ENCODE assay signal across 29 cellular contexts in genomic region chr10:129655007-129655678, GRCh38.
"Had no signal": no experiment of that assay in that cellular context is flagged by ENCODE, and none has a peak within 500 bp of the region (broad histone marks: within the 10 kb centered on the region; RNA-seq: fewer than 3 reads in every experiment).

No MANE protein-coding gene starts in this region.

- H3K4me3 Mint-ChIP-seq: memory B cell; naive thymus-derived CD4-positive, alpha-beta T cell; nephron; stimulated activated naive CD8-positive, alpha-beta T cell treated with anti-CD3 and anti-CD28 coated beads, Interleukin-15, amount 100 ng/mL, for 72 hours had no signal

- H3K9me3 ChIP-seq: gastroesophageal sphincter, heart left ventricle, pancreas, right lobe of liver, suprapubic skin, transverse colon, upper lobe of right lung, uterus had no signal

- H3K4me1 Mint-ChIP-seq: memory B cell; stimulated activated naive CD8-positive, alpha-beta T cell treated with anti-CD3 and anti-CD28 coated beads, Interleukin-15, amount 100 ng/mL, for 72 hours had no signal

- H3K4me2 ChIP-seq: hepatocyte had no signal

- H3K4me3 ChIP-seq: dorsolateral prefrontal cortex, gastroesophageal sphincter, heart left ventricle, hepatocyte, lung, pancreas, right lobe of liver, suprapubic skin, transverse colon, upper lobe of right lung, uterus had no signal

- H3K27me3 Mint-ChIP-seq: memory B cell; naive thymus-derived CD4-positive, alpha-beta T cell; stimulated activated naive CD8-positive, alpha-beta T cell treated with anti-CD3 and anti-CD28 coated beads, Interleukin-15, amount 100 ng/mL, for 72 hours had no signal

- H3K79me2 ChIP-seq: hepatocyte had no signal

- H2AFZ ChIP-seq: hepatocyte had no signal

- FAIRE-seq: colon, kidney, pancreas, small intestine had no signal

- H3K4me1 ChIP-seq: foreskin keratinocyte, heart left ventricle, pancreas, right lobe of liver, transverse colon, upper lobe of right lung, uterus had no signal

- H3K27me3 ChIP-seq: dorsolateral prefrontal cortex, foreskin keratinocyte, gastroesophageal sphincter, heart left ventricle, hepatocyte, pancreas, right lobe of liver, suprapubic skin, transverse colon, upper lobe of right lung, uterus had no signal

- H3K36me3 ChIP-seq: gastroesophageal sphincter, heart left ventricle, pancreas, suprapubic skin, transverse colon, upper lobe of right lung, uterus had no signal

- H3K27ac Mint-ChIP-seq: memory B cell; naive thymus-derived CD4-positive, alpha-beta T cell; nephron; stimulated activated naive CD8-positive, alpha-beta T cell treated with anti-CD3 and anti-CD28 coated beads, Interleukin-15, amount 100 ng/mL, for 72 hours had no signal

- H3K27ac ChIP-seq: dorsolateral prefrontal cortex, epithelial cell of prostate, foreskin keratinocyte, gastroesophageal sphincter, heart left ventricle, hepatocyte, pancreas, right lobe of liver, suprapubic skin, transverse colon, upper lobe of right lung, uterus had no signal

- DNase-seq: dorsolateral prefrontal cortex; effector CD4-positive, alpha-beta T cell; foreskin keratinocyte; heart left ventricle; kidney; midbrain; naive thymus-derived CD4-positive, alpha-beta T cell; occipital lobe; pancreas; right lobe of liver; small intestine; stimulated activated CD4-positive, alpha-beta T cell treated with anti-CD3 and anti-CD28 coated beads, Interleukin-1b, Interleukin-23, amount 100 ng/mL, for 48 hours; stimulated activated CD4-positive, alpha-beta T cell treated with anti-CD3 and anti-CD28 coated beads, Interleukin-4, amount 100 ng/mL, for 1 hour; stimulated activated CD8-positive, alpha-beta memory T cell treated with anti-CD3 and anti-CD28 coated beads, Interleukin-4, amount 100 ng/mL, for 48 hours; stimulated activated naive CD4-positive, alpha-beta T cell; stimulated activated naive CD8-positive, alpha-beta T cell treated with anti-CD3 and anti-CD28 coated beads, Interleukin-15, amount 100 ng/mL, for 72 hours; transverse colon; upper lobe of right lung; uterus had no signal

- H3K9me3 Mint-ChIP-seq: memory B cell, nephron had no signal

- ATAC-seq: esophagus mucosa; foreskin keratinocyte; gastroesophageal sphincter; heart left ventricle; left lobe of liver; naive thymus-derived CD4-positive, alpha-beta T cell; pancreas; right lobe of liver; stimulated activated naive CD8-positive, alpha-beta T cell treated with anti-CD3 and anti-CD28 coated beads, Interleukin-15, amount 100 ng/mL, for 72 hours; upper lobe of right lung had no signal
